1 cellular context compared by ENCODE assay signal in genomic region chr9:93566408-93567270, GRCh38.
A peak's percentile ranks its signal among the peaks of the same experiment; 100 is the strongest.
TF ChIP-seq lines count a peak whose summit lies in the region.

No MANE protein-coding gene starts in this region.

TF ChIP-seq in HepG2, 621 proteins besides CTCF, POLR2A, EP300 and RAD21 (continued from another document and continues in another):
- TF ChIP-seq PHF5A (CRISPR knock-in tag; IDR thresholded peaks at IDR 0.05; ENCODE audit: low read depth, unreplicated experiment) (peak; percentile 76), FOXM1 (CRISPR knock-in tag; IDR thresholded peaks at IDR 0.05) (no peak), ZNF563 (CRISPR knock-in tag; IDR thresholded peaks at IDR 0.05) (peak; percentile 93; the same call in 1 of the 2 replicates), PRDM15 (CRISPR knock-in tag; IDR thresholded peaks at IDR 0.05) (peak; percentile 59), SP1 (IDR thresholded peaks at IDR 0.05) (no peak), SP1 (CRISPR knock-in tag; IDR thresholded peaks at IDR 0.05) (peak; percentile 40), KDM5B (CRISPR knock-in tag; IDR thresholded peaks at IDR 0.05; ENCODE audit: borderline replicate concordance) (peak; percentile 57), ZNF598 (CRISPR knock-in tag; IDR thresholded peaks at IDR 0.05; ENCODE audit: borderline replicate concordance) (peak; percentile 51; the same call in 1 of the 2 replicates), BRCA1 (CRISPR knock-in tag; IDR thresholded peaks at IDR 0.05) (peak; percentile 77), KLF11 (CRISPR knock-in tag; IDR thresholded peaks at IDR 0.05) (0 out of 2 replicates have a peak, but pooled peaks have one; percentile 20), ZNF781 (CRISPR knock-in tag; IDR thresholded peaks at IDR 0.05; ENCODE audit: borderline replicate concordance, not compliant biosample characterization) (peak; percentile 34), SMAD9 (CRISPR knock-in tag; IDR thresholded peaks at IDR 0.05) (no peak), SMAD1 (CRISPR knock-in tag; IDR thresholded peaks at IDR 0.05; ENCODE audit: borderline replicate concordance, low read depth) (no peak), ZNF501 (CRISPR knock-in tag; IDR thresholded peaks at IDR 0.05) (peak; percentile 89), ZNF496 (CRISPR knock-in tag; IDR thresholded peaks at IDR 0.05; ENCODE audit: insufficient replicate concordance) (no peak), HOXD1 (CRISPR knock-in tag; IDR thresholded peaks at IDR 0.05) (peak; percentile 87), MAF1 (CRISPR knock-in tag; IDR thresholded peaks at IDR 0.05; ENCODE audit: borderline replicate concordance) (0 out of 2 replicates have a peak, but pooled peaks have one; percentile 78), ZFY (CRISPR knock-in tag; IDR thresholded peaks at IDR 0.05) (peak; percentile 100), ZNF33A (CRISPR knock-in tag; IDR thresholded peaks at IDR 0.05; ENCODE audit: borderline replicate concordance) (no peak), ZHX1 (CRISPR knock-in tag; IDR thresholded peaks at IDR 0.05; ENCODE audit: low read depth) (no peak), PTBP1 (IDR thresholded peaks at IDR 0.05; ENCODE audit: low read depth, low read length, poor library complexity, severe bottlenecking) (peak; percentile 71), ZNF609 (CRISPR knock-in tag; IDR thresholded peaks at IDR 0.05; ENCODE audit: borderline replicate concordance) (no peak; the same call in 1 of the 2 replicates), E2F2 (CRISPR knock-in tag; IDR thresholded peaks at IDR 0.05; ENCODE audit: borderline replicate concordance) (0 out of 2 replicates have a peak, but pooled peaks have one; percentile 87), NR2F6 (IDR thresholded peaks at IDR 0.05) (no peak), NR2F6 (CRISPR knock-in tag; IDR thresholded peaks at IDR 0.05) (0 out of 2 replicates have a peak, but pooled peaks have one; percentile 24), MTERF4 (CRISPR knock-in tag; IDR thresholded peaks at IDR 0.05) (peak; percentile 88), KLF15 (CRISPR knock-in tag; IDR thresholded peaks at IDR 0.05; ENCODE audit: borderline replicate concordance) (peak; percentile 41; the same call in 1 of the 2 replicates), KMT2B (CRISPR knock-in tag; IDR thresholded peaks at IDR 0.05) (0 out of 2 replicates have a peak, but pooled peaks have one; percentile 18), LBX2 (CRISPR knock-in tag; IDR thresholded peaks at IDR 0.05; ENCODE audit: borderline replicate concordance) (no peak), ZNF570 (CRISPR knock-in tag; IDR thresholded peaks at IDR 0.05; ENCODE audit: borderline replicate concordance) (no peak), SOX5 (CRISPR knock-in tag; IDR thresholded peaks at IDR 0.05; ENCODE audit: borderline replicate concordance) (peak; percentile 47; the same call in 1 of the 2 replicates), MEIS1 (CRISPR knock-in tag; IDR thresholded peaks at IDR 0.05; ENCODE audit: borderline replicate concordance) (0 out of 2 replicates have a peak, but pooled peaks have one; percentile 9), AFF4 (CRISPR knock-in tag; IDR thresholded peaks at IDR 0.05) (0 out of 2 replicates have a peak, but pooled peaks have one; percentile 26), CBFB (CRISPR knock-in tag; IDR thresholded peaks at IDR 0.05) (peak; percentile 34; the same call in 1 of the 2 replicates), PAWR (CRISPR knock-in tag; IDR thresholded peaks at IDR 0.05; ENCODE audit: borderline replicate concordance) (no peak), REPIN1 (CRISPR knock-in tag; IDR thresholded peaks at IDR 0.05; ENCODE audit: borderline replicate concordance, low read depth) (peak; percentile 47; the same call in 1 of the 2 replicates), HNRNPH1 (optimal IDR thresholded peaks at IDR 0.05; ENCODE audit: low read depth, low read length) (no peak), FOXO4 (CRISPR knock-in tag; conservative IDR thresholded peaks at IDR 0.05) (0 out of 2 replicates have a peak, but pooled peaks have one; percentile 63), HHEX (CRISPR knock-in tag; IDR thresholded peaks at IDR 0.05) (no peak), ZNF256 (CRISPR knock-in tag; conservative IDR thresholded peaks at IDR 0.05) (0 out of 2 replicates have a peak, but pooled peaks have one; percentile 64), ATF5 (CRISPR knock-in tag; IDR thresholded peaks at IDR 0.05; ENCODE audit: low read depth) (peak; percentile 68; the same call in 1 of the 2 replicates)
